Comparison of ENCODE assay signal across 26 cellular contexts in the genomic region with DNA sequence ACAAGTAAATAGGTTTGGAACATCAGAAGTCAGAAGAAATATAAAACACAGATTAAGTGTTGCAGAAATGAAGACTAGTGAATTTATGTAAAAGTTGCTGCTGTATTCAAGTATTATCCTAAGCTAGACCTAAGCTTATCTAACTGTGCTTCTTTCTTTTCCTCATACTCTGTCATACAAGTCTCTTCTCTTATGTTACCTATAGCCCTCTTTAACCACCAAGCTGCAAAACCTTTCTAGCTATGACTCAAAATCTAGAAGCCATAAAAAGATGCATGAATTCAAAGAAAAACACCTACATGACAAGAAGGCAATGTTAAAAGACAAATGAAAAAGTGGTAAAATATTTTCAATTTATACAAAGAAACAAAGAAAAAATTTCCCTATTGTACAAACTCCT. TPM values are rescaled to one million over a fixed set of nuclear protein-coding genes. Genes with fewer than 3 reads are reported as not detected.
DNase-seq lines count a peak whose midpoint lies in the region; ATAC-seq and TF ChIP-seq lines count a peak whose summit lies in the region.
"Had no signal": no experiment of that assay in that cellular context is flagged by ENCODE, and none has a peak within 500 bp of the region (broad histone marks: within the 10 kb centered on the region; RNA-seq: fewer than 3 reads in every experiment).

No MANE protein-coding gene starts in this region.

- no peaks in the 10 kb centered on the region for H3K9me3 ChIP-seq in esophagus squamous epithelium
- H3K9me3 ChIP-seq: BE2C, body of pancreas, gastroesophageal sphincter had no signal

- no peak overlapping the region for H3K27ac Mint-ChIP-seq in glutamatergic neuron (ENCODE audit: unreplicated experiment)
- H3K27ac Mint-ChIP-seq in MCF 10A (ENCODE audit: low read depth, unreplicated experiment): no peak overlapping the region
- H3K27ac Mint-ChIP-seq: stimulated activated memory B cell treated with anti-CD40 and anti-IgM and Interleukin-4, amounts not matched to agents 10 μg/mL and 1 μg/mL and 100 μg/mL, for 72 hours had no signal

- BruUV-seq in MCF 10A (replicated peaks; lab: Mats Ljungman, UMichigan): no TSS peak

- peaks cover 0 to 56% (median 6%) of the 10 kb centered on the region in 3 donors for H3K36me3 ChIP-seq in esophagus squamous epithelium
- H3K36me3 ChIP-seq: BE2C had no signal

- CTCF ChIA-PET in MCF 10A (lab: Yijun Ruan, JAX): interaction anchor here (0.6 kb wide), 1 partner anchor 53 kb away, joined by 4 read pairs; no protein-coding TSS in a partner anchor

- ATAC-seq in GM18502 (IDR thresholded peaks at IDR 0.05; ENCODE audit: poor library complexity, unreplicated experiment): peak; percentile 74
- ATAC-seq in GM18868 (IDR thresholded peaks at IDR 0.05; ENCODE audit: unreplicated experiment): peak; percentile 85
- ATAC-seq in HG02870 (IDR thresholded peaks at IDR 0.05; ENCODE audit: unreplicated experiment): peak; percentile 88
- peak; percentile 82 for ATAC-seq in HG03565 (IDR thresholded peaks at IDR 0.05; ENCODE audit: unreplicated experiment)
- ATAC-seq: body of pancreas; gastroesophageal sphincter; left ventricle myocardium superior; stimulated activated memory B cell treated with anti-CD40 and anti-IgM and Interleukin-4, amounts not matched to agents 10 μg/mL and 1 μg/mL and 100 μg/mL, for 72 hours had no signal

- DNase-seq in esophagus squamous epithelium (lab: John Stamatoyannopoulos, UW): no peak
- no peak for DNase-seq in glutamatergic neuron
- no peak for DNase-seq in stimulated activated CD4-positive, alpha-beta T cell treated with anti-CD3 and anti-CD28 coated beads, Interleukin-2, amount 100 ng/mL, for 24 hours
- no peak for DNase-seq in MCF 10A (ENCODE audit: unreplicated experiment)
- DNase-seq: activated CD8-positive, alpha-beta memory T cell treated with anti-CD3 and anti-CD28 coated beads for 24 hours; activated naive CD4-positive, alpha-beta T cell treated with Interleukin-2 at 50 U/mL for 16 hours; BE2C; body of pancreas; GF-D8; left ventricle myocardium superior; NCI-H1092 treated with DMSO at 0.1 percent for 48 hours; NCI-H2171 treated with DMSO at 0.1 percent for 48 hours; NCI-H774; PC-9; posterior cingulate gyrus; trophoblast cell had no signal

- no peak overlapping the region for H3K4me3 ChIP-seq in esophagus squamous epithelium
- H3K4me3 ChIP-seq: body of pancreas, coronary artery, gastroesophageal sphincter, PC-9, skin epidermis had no signal

- intact Hi-C loops in esophagus squamous epithelium (cut with DNase I) (no loop called here), MCF 10A (cut with micrococcal nuclease) (no loop called here)

- TF ChIP-seq CTCF in esophagus squamous epithelium (IDR thresholded peaks at IDR 0.05) (no peak), glutamatergic neuron (IDR thresholded peaks at IDR 0.05; ENCODE audit: partially characterized antibody, unreplicated experiment) (no peak), MCF 10A (IDR thresholded peaks at IDR 0.05; ENCODE audit: unreplicated experiment) (no peak)

- peaks cover 13 to 33% (median 21%) of the 10 kb centered on the region in 3 donors for H3K4me1 ChIP-seq in esophagus squamous epithelium
- H3K4me1 ChIP-seq: BE2C, body of pancreas had no signal

- no peaks in the 10 kb centered on the region for H3K27me3 ChIP-seq in esophagus squamous epithelium
- H3K27me3 ChIP-seq: BE2C, body of pancreas, gastroesophageal sphincter had no signal

- H3K4me1 Mint-ChIP-seq in glutamatergic neuron (ENCODE audit: low read depth, unreplicated experiment) (peaks cover 4% of the 10 kb centered on the region), MCF 10A (ENCODE audit: insufficient read depth, unreplicated experiment) (peaks cover 10% of the 10 kb centered on the region)

- H3K27ac ChIP-seq in esophagus squamous epithelium: no peak overlapping the region
- H3K27ac ChIP-seq: body of pancreas, coronary artery, gastroesophageal sphincter, KMS-11, PC-9, skin epidermis had no signal

- no peaks in the 10 kb centered on the region for H3K36me3 Mint-ChIP-seq in glutamatergic neuron (ENCODE audit: unreplicated experiment)
- peaks cover 5% of the 10 kb centered on the region for H3K36me3 Mint-ChIP-seq in MCF 10A (ENCODE audit: insufficient read depth, unreplicated experiment)

- H3K27me3 Mint-ChIP-seq in glutamatergic neuron (ENCODE audit: unreplicated experiment) (no peaks in the 10 kb centered on the region), MCF 10A (ENCODE audit: insufficient read depth, unreplicated experiment) (no peaks in the 10 kb centered on the region)
- H3K27me3 Mint-ChIP-seq: stimulated activated memory B cell treated with anti-CD40 and anti-IgM and Interleukin-4, amounts not matched to agents 10 μg/mL and 1 μg/mL and 100 μg/mL, for 72 hours had no signal

- H3K9me3 Mint-ChIP-seq in glutamatergic neuron (ENCODE audit: unreplicated experiment) (no peaks in the 10 kb centered on the region), MCF 10A (ENCODE audit: unreplicated experiment) (no peaks in the 10 kb centered on the region)
- H3K9me3 Mint-ChIP-seq: stimulated activated memory B cell treated with anti-CD40 and anti-IgM and Interleukin-4, amounts not matched to agents 10 μg/mL and 1 μg/mL and 100 μg/mL, for 72 hours had no signal

- no peak for TF ChIP-seq POLR2A in esophagus squamous epithelium (IDR thresholded peaks at IDR 0.05)

- no peak overlapping the region for H3K4me3 Mint-ChIP-seq in glutamatergic neuron (ENCODE audit: unreplicated experiment)
- no peak overlapping the region for H3K4me3 Mint-ChIP-seq in MCF 10A (ENCODE audit: unreplicated experiment)
- H3K4me3 Mint-ChIP-seq: stimulated activated memory B cell treated with anti-CD40 and anti-IgM and Interleukin-4, amounts not matched to agents 10 μg/mL and 1 μg/mL and 100 μg/mL, for 72 hours had no signal

- POLR2A ChIA-PET in MCF 10A (lab: Yijun Ruan, JAX): no interaction called here

RNA-seq across cellular contexts. Expression of a gene that starts 23.0 kb away (rescaled TPM):
- total RNA-seq in esophagus squamous epithelium: 10 to 100 TPM; 11.8 to 28.6 (median 14.2) TPM
- 9.5 TPM for total RNA-seq in glutamatergic neuron (ENCODE audit: unreplicated experiment)
- total RNA-seq in MCF 10A (2022): 8.4 and 9.3 TPM in 2 replicates

RNA-seq across cellular contexts. Expression of a gene that starts 29.1 kb away (rescaled TPM):
- not detected for total RNA-seq in esophagus squamous epithelium
- total RNA-seq in glutamatergic neuron (ENCODE audit: unreplicated experiment): not detected
- total RNA-seq in MCF 10A (2022): not detected in 2 replicates
- total RNA-seq: body of pancreas, gastroesophageal sphincter, H1, left ventricle myocardium superior, PC-9 had no signal

RNA-seq across cellular contexts. Expression of a gene that starts 59.1 kb away (rescaled TPM):
- total RNA-seq in esophagus squamous epithelium (100 to 1,000 TPM; 120 to 187 (median 146) TPM), glutamatergic neuron (ENCODE audit: unreplicated experiment) (123 TPM), MCF 10A (2022) (269 and 340 TPM in 2 replicates)
